Comparison of ENCODE assay signal across 23 cellular contexts in genomic region chr5:10949856-10950630, GRCh38.
"Had no signal": no experiment of that assay in that cellular context is flagged by ENCODE, and none has a peak within 500 bp of the region (broad histone marks: within the 10 kb centered on the region; RNA-seq: fewer than 3 reads in every experiment).

No MANE protein-coding gene starts in this region.

- H3K9me3 Mint-ChIP-seq: stimulated activated naive CD8-positive, alpha-beta T cell treated with anti-CD3 and anti-CD28 coated beads, Interleukin-15, amount 100 ng/mL, for 72 hours had no signal

- H3K4me1 Mint-ChIP-seq: naive thymus-derived CD4-positive, alpha-beta T cell; stimulated activated memory B cell treated with anti-CD40 and anti-IgM and Interleukin-4, amounts not matched to agents 10 μg/mL and 1 μg/mL and 100 μg/mL, for 72 hours; stimulated activated naive CD8-positive, alpha-beta T cell treated with anti-CD3 and anti-CD28 coated beads, Interleukin-15, amount 100 ng/mL, for 72 hours had no signal

- H3K4me3 Mint-ChIP-seq: endodermal cell; naive thymus-derived CD4-positive, alpha-beta T cell; neural progenitor cell; stimulated activated memory B cell treated with anti-CD40 and anti-IgM and Interleukin-4, amounts not matched to agents 10 μg/mL and 1 μg/mL and 100 μg/mL, for 72 hours; stimulated activated naive CD8-positive, alpha-beta T cell treated with anti-CD3 and anti-CD28 coated beads, Interleukin-15, amount 100 ng/mL, for 72 hours had no signal

- DNase-seq: effector CD4-positive, alpha-beta T cell; endodermal cell; erythroblast; foreskin melanocyte; heart right ventricle; hypothalamus; kidney glomerular epithelial cell; mammary epithelial cell; naive thymus-derived CD4-positive, alpha-beta T cell; nucleus accumbens; pancreas; right cardiac atrium; spleen; stimulated activated CD4-positive, alpha-beta T cell treated with anti-CD3 and anti-CD28 coated beads, Interleukin-15, amount 100 ng/mL, for 24 hours; stimulated activated CD4-positive, alpha-beta T cell treated with anti-CD3 and anti-CD28 coated beads, Interleukin-1b, Interleukin-23, amount 100 ng/mL, for 48 hours; stimulated activated CD4-positive, alpha-beta T cell treated with anti-CD3 and anti-CD28 coated beads, Interleukin-4, amount 100 ng/mL, for 24 hours; stimulated activated naive CD8-positive, alpha-beta T cell treated with anti-CD3 and anti-CD28 coated beads, Interleukin-15, amount 100 ng/mL, for 72 hours; testis had no signal

- ATAC-seq: heart right ventricle; naive thymus-derived CD4-positive, alpha-beta T cell; pancreas; right cardiac atrium; stimulated activated memory B cell treated with anti-CD40 and anti-IgM and Interleukin-4, amounts not matched to agents 10 μg/mL and 1 μg/mL and 100 μg/mL, for 72 hours; stimulated activated naive CD8-positive, alpha-beta T cell treated with anti-CD3 and anti-CD28 coated beads, Interleukin-15, amount 100 ng/mL, for 72 hours had no signal

- FAIRE-seq: endothelial cell of umbilical vein, islet of Langerhans, pancreas had no signal

- H3K36me3 Mint-ChIP-seq: naive thymus-derived CD4-positive, alpha-beta T cell; neural progenitor cell; stimulated activated memory B cell treated with anti-CD40 and anti-IgM and Interleukin-4, amounts not matched to agents 10 μg/mL and 1 μg/mL and 100 μg/mL, for 72 hours had no signal

- H3K27ac Mint-ChIP-seq: endodermal cell; naive thymus-derived CD4-positive, alpha-beta T cell; neural progenitor cell; progenitor cell of endocrine pancreas; stimulated activated memory B cell treated with anti-CD40 and anti-IgM and Interleukin-4, amounts not matched to agents 10 μg/mL and 1 μg/mL and 100 μg/mL, for 72 hours had no signal
